Comparison of ENCODE assay signal across 1 cellular context in the genomic region with DNA sequence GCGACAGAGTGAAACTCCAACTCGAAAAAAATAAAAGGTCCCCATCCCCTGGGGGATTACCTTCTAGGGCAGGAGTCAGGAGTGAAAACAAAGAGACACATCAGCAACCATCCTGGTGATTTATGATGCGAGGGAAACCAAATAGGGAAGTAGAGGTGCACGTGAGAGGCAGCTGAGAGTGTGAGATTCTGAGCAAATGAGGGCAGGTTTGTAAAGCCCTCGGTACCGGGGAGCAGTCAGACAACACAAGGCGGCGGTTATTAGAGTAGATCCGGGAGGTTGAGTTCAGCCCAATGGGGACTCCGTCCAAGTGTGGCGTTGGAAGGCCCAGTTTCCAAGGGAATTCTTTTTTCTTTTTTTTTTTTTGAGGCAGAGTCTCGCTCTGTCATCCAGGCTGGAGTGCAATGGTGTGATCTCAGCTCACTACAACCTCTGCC.
A peak's percentile ranks its signal among the peaks of the same experiment; 100 is the strongest.
TF ChIP-seq lines count a peak whose summit lies in the region.

No MANE protein-coding gene starts in this region.

TF ChIP-seq in K562, 482 proteins besides CTCF, POLR2A, EP300 and RAD21 (continued from another document and continues in another):
- TF ChIP-seq, protein P1, sequence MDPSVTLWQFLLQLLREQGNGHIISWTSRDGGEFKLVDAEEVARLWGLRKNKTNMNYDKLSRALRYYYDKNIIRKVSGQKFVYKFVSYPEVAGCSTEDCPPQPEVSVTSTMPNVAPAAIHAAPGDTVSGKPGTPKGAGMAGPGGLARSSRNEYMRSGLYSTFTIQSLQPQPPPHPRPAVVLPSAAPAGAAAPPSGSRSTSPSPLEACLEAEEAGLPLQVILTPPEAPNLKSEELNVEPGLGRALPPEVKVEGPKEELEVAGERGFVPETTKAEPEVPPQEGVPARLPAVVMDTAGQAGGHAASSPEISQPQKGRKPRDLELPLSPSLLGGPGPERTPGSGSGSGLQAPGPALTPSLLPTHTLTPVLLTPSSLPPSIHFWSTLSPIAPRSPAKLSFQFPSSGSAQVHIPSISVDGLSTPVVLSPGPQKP (CRISPR knock-in tag; IDR thresholded peaks at IDR 0.05), result no peak
- TF ChIP-seq TOE1 (IDR thresholded peaks at IDR 0.05; ENCODE audit: borderline replicate concordance) (no peak), TOE1 (CRISPR knock-in tag; IDR thresholded peaks at IDR 0.05; ENCODE audit: borderline replicate concordance, low read depth) (no peak), ZNF785 (CRISPR knock-in tag; IDR thresholded peaks at IDR 0.05) (no peak), ZC3H11A (IDR thresholded peaks at IDR 0.05; ENCODE audit: low read depth, low read length) (no peak), SMARCB1 (IDR thresholded peaks at IDR 0.05; ENCODE audit: insufficient read length, low read depth) (no peak), FOS (IDR thresholded peaks at IDR 0.05; ENCODE audit: extremely low read depth, insufficient read length) (no peak), ZNF586 (CRISPR knock-in tag; conservative IDR thresholded peaks at IDR 0.05) (no peak), ZNF551 (CRISPR knock-in tag; IDR thresholded peaks at IDR 0.05) (no peak), ETS2 (tag; IDR thresholded peaks at IDR 0.05; ENCODE audit: borderline replicate concordance, poor library complexity, severe bottlenecking) (no peak), HSF4 (CRISPR knock-in tag; IDR thresholded peaks at IDR 0.05; ENCODE audit: borderline replicate concordance) (no peak), ZNF764 (CRISPR knock-in tag; IDR thresholded peaks at IDR 0.05; ENCODE audit: low read depth) (no peak), ETV5 (CRISPR knock-in tag; IDR thresholded peaks at IDR 0.05; ENCODE audit: low read depth) (no peak), SUPT5H (IDR thresholded peaks at IDR 0.05) (no peak), SAFB2 (IDR thresholded peaks at IDR 0.05; ENCODE audit: borderline replicate concordance, low read depth, low read length, severe bottlenecking) (no peak)
- TF ChIP-seq, protein P2, sequence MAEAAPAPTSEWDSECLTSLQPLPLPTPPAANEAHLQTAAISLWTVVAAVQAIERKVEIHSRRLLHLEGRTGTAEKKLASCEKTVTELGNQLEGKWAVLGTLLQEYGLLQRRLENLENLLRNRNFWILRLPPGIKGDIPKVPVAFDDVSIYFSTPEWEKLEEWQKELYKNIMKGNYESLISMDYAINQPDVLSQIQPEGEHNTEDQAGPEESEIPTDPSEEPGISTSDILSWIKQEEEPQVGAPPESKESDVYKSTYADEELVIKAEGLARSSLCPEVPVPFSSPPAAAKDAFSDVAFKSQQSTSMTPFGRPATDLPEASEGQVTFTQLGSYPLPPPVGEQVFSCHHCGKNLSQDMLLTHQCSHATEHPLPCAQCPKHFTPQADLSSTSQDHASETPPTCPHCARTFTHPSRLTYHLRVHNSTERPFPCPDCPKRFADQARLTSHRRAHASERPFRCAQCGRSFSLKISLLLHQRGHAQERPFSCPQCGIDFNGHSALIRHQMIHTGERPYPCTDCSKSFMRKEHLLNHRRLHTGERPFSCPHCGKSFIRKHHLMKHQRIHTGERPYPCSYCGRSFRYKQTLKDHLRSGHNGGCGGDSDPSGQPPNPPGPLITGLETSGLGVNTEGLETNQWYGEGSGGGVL (CRISPR knock-in tag; IDR thresholded peaks at IDR 0.05), result no peak
- TF ChIP-seq, protein P3, sequence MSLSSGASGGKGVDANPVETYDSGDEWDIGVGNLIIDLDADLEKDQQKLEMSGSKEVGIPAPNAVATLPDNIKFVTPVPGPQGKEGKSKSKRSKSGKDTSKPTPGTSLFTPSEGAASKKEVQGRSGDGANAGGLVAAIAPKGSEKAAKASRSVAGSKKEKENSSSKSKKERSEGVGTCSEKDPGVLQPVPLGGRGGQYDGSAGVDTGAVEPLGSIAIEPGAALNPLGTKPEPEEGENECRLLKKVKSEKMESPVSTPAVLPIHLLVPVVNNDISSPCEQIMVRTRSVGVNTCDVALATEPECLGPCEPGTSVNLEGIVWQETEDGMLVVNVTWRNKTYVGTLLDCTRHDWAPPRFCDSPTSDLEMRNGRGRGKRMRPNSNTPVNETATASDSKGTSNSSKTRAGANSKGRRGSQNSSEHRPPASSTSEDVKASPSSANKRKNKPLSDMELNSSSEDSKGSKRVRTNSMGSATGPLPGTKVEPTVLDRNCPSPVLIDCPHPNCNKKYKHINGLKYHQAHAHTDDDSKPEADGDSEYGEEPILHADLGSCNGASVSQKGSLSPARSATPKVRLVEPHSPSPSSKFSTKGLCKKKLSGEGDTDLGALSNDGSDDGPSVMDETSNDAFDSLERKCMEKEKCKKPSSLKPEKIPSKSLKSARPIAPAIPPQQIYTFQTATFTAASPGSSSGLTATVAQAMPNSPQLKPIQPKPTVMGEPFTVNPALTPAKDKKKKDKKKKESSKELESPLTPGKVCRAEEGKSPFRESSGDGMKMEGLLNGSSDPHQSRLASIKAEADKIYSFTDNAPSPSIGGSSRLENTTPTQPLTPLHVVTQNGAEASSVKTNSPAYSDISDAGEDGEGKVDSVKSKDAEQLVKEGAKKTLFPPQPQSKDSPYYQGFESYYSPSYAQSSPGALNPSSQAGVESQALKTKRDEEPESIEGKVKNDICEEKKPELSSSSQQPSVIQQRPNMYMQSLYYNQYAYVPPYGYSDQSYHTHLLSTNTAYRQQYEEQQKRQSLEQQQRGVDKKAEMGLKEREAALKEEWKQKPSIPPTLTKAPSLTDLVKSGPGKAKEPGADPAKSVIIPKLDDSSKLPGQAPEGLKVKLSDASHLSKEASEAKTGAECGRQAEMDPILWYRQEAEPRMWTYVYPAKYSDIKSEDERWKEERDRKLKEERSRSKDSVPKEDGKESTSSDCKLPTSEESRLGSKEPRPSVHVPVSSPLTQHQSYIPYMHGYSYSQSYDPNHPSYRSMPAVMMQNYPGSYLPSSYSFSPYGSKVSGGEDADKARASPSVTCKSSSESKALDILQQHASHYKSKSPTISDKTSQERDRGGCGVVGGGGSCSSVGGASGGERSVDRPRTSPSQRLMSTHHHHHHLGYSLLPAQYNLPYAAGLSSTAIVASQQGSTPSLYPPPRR (CRISPR knock-in tag; IDR thresholded peaks at IDR 0.05; ENCODE audit: borderline replicate concordance), result no peak
- TF ChIP-seq, protein P4, sequence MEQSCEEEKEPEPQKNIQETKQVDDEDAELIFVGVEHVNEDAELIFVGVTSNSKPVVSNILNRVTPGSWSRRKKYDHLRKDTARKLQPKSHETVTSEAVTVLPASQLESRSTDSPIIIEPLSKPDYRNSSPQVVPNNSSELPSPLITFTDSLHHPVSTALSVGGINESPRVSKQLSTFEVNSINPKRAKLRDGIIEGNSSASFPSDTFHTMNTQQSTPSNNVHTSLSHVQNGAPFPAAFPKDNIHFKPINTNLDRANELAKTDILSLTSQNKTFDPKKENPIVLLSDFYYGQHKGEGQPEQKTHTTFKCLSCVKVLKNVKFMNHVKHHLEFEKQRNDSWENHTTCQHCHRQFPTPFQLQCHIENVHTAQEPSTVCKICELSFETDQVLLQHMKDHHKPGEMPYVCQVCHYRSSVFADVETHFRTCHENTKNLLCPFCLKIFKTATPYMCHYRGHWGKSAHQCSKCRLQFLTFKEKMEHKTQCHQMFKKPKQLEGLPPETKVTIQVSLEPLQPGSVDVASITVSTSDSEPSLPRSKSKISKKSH (CRISPR knock-in tag; IDR thresholded peaks at IDR 0.05), result no peak
- TF ChIP-seq, protein P5, sequence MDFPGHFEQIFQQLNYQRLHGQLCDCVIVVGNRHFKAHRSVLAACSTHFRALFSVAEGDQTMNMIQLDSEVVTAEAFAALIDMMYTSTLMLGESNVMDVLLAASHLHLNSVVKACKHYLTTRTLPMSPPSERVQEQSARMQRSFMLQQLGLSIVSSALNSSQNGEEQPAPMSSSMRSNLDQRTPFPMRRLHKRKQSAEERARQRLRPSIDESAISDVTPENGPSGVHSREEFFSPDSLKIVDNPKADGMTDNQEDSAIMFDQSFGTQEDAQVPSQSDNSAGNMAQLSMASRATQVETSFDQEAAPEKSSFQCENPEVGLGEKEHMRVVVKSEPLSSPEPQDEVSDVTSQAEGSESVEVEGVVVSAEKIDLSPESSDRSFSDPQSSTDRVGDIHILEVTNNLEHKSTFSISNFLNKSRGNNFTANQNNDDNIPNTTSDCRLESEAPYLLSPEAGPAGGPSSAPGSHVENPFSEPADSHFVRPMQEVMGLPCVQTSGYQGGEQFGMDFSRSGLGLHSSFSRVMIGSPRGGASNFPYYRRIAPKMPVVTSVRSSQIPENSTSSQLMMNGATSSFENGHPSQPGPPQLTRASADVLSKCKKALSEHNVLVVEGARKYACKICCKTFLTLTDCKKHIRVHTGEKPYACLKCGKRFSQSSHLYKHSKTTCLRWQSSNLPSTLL (IDR thresholded peaks at IDR 0.05), result no peak
- TF ChIP-seq, protein P6, sequence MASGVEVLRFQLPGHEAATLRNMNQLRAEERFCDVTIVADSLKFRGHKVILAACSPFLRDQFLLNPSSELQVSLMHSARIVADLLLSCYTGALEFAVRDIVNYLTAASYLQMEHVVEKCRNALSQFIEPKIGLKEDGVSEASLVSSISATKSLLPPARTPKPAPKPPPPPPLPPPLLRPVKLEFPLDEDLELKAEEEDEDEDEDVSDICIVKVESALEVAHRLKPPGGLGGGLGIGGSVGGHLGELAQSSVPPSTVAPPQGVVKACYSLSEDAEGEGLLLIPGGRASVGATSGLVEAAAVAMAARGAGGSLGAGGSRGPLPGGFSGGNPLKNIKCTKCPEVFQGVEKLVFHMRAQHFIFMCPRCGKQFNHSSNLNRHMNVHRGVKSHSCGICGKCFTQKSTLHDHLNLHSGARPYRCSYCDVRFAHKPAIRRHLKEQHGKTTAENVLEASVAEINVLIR (CRISPR knock-in tag; IDR thresholded peaks at IDR 0.05), result no peak
- TF ChIP-seq, protein P7, sequence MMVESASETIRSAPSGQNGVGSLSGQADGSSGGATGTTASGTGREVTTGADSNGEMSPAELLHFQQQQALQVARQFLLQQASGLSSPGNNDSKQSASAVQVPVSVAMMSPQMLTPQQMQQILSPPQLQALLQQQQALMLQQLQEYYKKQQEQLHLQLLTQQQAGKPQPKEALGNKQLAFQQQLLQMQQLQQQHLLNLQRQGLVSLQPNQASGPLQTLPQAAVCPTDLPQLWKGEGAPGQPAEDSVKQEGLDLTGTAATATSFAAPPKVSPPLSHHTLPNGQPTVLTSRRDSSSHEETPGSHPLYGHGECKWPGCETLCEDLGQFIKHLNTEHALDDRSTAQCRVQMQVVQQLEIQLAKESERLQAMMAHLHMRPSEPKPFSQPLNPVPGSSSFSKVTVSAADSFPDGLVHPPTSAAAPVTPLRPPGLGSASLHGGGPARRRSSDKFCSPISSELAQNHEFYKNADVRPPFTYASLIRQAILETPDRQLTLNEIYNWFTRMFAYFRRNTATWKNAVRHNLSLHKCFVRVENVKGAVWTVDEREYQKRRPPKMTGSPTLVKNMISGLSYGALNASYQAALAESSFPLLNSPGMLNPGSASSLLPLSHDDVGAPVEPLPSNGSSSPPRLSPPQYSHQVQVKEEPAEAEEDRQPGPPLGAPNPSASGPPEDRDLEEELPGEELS (CRISPR knock-in tag; IDR thresholded peaks at IDR 0.05; ENCODE audit: borderline replicate concordance), result no peak
- TF ChIP-seq, protein P8, sequence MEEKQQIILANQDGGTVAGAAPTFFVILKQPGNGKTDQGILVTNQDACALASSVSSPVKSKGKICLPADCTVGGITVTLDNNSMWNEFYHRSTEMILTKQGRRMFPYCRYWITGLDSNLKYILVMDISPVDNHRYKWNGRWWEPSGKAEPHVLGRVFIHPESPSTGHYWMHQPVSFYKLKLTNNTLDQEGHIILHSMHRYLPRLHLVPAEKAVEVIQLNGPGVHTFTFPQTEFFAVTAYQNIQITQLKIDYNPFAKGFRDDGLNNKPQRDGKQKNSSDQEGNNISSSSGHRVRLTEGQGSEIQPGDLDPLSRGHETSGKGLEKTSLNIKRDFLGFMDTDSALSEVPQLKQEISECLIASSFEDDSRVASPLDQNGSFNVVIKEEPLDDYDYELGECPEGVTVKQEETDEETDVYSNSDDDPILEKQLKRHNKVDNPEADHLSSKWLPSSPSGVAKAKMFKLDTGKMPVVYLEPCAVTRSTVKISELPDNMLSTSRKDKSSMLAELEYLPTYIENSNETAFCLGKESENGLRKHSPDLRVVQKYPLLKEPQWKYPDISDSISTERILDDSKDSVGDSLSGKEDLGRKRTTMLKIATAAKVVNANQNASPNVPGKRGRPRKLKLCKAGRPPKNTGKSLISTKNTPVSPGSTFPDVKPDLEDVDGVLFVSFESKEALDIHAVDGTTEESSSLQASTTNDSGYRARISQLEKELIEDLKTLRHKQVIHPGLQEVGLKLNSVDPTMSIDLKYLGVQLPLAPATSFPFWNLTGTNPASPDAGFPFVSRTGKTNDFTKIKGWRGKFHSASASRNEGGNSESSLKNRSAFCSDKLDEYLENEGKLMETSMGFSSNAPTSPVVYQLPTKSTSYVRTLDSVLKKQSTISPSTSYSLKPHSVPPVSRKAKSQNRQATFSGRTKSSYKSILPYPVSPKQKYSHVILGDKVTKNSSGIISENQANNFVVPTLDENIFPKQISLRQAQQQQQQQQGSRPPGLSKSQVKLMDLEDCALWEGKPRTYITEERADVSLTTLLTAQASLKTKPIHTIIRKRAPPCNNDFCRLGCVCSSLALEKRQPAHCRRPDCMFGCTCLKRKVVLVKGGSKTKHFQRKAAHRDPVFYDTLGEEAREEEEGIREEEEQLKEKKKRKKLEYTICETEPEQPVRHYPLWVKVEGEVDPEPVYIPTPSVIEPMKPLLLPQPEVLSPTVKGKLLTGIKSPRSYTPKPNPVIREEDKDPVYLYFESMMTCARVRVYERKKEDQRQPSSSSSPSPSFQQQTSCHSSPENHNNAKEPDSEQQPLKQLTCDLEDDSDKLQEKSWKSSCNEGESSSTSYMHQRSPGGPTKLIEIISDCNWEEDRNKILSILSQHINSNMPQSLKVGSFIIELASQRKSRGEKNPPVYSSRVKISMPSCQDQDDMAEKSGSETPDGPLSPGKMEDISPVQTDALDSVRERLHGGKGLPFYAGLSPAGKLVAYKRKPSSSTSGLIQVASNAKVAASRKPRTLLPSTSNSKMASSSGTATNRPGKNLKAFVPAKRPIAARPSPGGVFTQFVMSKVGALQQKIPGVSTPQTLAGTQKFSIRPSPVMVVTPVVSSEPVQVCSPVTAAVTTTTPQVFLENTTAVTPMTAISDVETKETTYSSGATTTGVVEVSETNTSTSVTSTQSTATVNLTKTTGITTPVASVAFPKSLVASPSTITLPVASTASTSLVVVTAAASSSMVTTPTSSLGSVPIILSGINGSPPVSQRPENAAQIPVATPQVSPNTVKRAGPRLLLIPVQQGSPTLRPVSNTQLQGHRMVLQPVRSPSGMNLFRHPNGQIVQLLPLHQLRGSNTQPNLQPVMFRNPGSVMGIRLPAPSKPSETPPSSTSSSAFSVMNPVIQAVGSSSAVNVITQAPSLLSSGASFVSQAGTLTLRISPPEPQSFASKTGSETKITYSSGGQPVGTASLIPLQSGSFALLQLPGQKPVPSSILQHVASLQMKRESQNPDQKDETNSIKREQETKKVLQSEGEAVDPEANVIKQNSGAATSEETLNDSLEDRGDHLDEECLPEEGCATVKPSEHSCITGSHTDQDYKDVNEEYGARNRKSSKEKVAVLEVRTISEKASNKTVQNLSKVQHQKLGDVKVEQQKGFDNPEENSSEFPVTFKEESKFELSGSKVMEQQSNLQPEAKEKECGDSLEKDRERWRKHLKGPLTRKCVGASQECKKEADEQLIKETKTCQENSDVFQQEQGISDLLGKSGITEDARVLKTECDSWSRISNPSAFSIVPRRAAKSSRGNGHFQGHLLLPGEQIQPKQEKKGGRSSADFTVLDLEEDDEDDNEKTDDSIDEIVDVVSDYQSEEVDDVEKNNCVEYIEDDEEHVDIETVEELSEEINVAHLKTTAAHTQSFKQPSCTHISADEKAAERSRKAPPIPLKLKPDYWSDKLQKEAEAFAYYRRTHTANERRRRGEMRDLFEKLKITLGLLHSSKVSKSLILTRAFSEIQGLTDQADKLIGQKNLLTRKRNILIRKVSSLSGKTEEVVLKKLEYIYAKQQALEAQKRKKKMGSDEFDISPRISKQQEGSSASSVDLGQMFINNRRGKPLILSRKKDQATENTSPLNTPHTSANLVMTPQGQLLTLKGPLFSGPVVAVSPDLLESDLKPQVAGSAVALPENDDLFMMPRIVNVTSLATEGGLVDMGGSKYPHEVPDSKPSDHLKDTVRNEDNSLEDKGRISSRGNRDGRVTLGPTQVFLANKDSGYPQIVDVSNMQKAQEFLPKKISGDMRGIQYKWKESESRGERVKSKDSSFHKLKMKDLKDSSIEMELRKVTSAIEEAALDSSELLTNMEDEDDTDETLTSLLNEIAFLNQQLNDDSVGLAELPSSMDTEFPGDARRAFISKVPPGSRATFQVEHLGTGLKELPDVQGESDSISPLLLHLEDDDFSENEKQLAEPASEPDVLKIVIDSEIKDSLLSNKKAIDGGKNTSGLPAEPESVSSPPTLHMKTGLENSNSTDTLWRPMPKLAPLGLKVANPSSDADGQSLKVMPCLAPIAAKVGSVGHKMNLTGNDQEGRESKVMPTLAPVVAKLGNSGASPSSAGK (IDR thresholded peaks at IDR 0.05), result peak; percentile 86
